Comparison of ENCODE assay signal across 8 cellular contexts in genomic region chr5:132776932-132777208, GRCh38. TPM values are rescaled to one million over a fixed set of nuclear protein-coding genes. Genes with fewer than 3 reads are reported as not detected.
A peak's percentile ranks its signal among the peaks of the same experiment; 100 is the strongest.
DNase-seq lines count a peak whose midpoint lies in the region; ATAC-seq, FAIRE-seq and TF ChIP-seq lines count a peak whose summit lies in the region.

No MANE protein-coding gene starts in this region.

- no peak; the same call in 1 of the 2 replicates for TF ChIP-seq POLR2A in A549 (IDR thresholded peaks at IDR 0.05; ENCODE audit: low read length)

- ATAC-seq in A549 (peak in 1 of 2 experiments; percentile 18; a peak in 3 of 6 replicates), HG03439 (IDR thresholded peaks at IDR 0.05; ENCODE audit: unreplicated experiment) (peak; percentile 30)
- no peak for ATAC-seq in central memory CD8-positive, alpha-beta T cell (replicated peaks; ENCODE audit: extremely low read depth, poor library complexity, severe bottlenecking)
- ATAC-seq in CD4-positive, alpha-beta T cell (ENCODE audit: poor library complexity): no peak
- no peak for ATAC-seq in activated T-cell treated with anti-CD3 and anti-CD28 coated beads, Interleukin-2, amount 50 U/mL, for 72 hours (replicated peaks in 1 of 2)

- WGBS in A549 (ENCODE audit: missing lambda C conversion rate): 0% methylated on average over 2 of the region's 41 CpGs
- 0% methylated on average over 30 to 37 of the region's 41 CpGs for WGBS in mesodermal cell (ENCODE audit: insufficient coverage in 2 of 2), 2 experiments

- H3K4me3 Mint-ChIP-seq in central memory CD8-positive, alpha-beta T cell: peak overlapping the region; percentile 79
- H3K4me3 Mint-ChIP-seq in CD4-positive, alpha-beta T cell: no peak overlapping the region
- H3K4me3 Mint-ChIP-seq in activated T-cell treated with anti-CD3 and anti-CD28 coated beads, Interleukin-2, amount 50 U/mL, for 72 hours: no peak overlapping the region

- peak overlapping the region; percentile 83 for H3K4me3 ChIP-seq in A549
- H3K4me3 ChIP-seq in mesodermal cell (ENCODE audit: extremely low read depth, insufficient read depth, low read length, poor library complexity, severe bottlenecking): peak overlapping the region; percentile 68

- POLR2A ChIA-PET in A549 (lab: Yijun Ruan, JAX): interaction anchor here (1.8 kb wide), 1 partner anchor 40 kb away, joined by 6 read pairs; the partner anchor contains the start of gene KIF3A
- POLR2A ChIA-PET in CD4-positive, alpha-beta T cell (lab: Charles Lee): interaction anchor here (1.0 to 2.1 kb wide), 3 partner anchors 9 to 39 kb away, joined by 6 to 14 read pairs (median 8); partner anchors contain the start of genes CCNI2 and KIF3A

- H3K36me3 Mint-ChIP-seq in central memory CD8-positive, alpha-beta T cell (ENCODE audit: insufficient read depth): peaks cover 2% of the 10 kb centered on the region
- H3K36me3 Mint-ChIP-seq in CD4-positive, alpha-beta T cell (ENCODE audit: low read depth): no peaks in the 10 kb centered on the region
- H3K36me3 Mint-ChIP-seq in activated T-cell treated with anti-CD3 and anti-CD28 coated beads, Interleukin-2, amount 50 U/mL, for 72 hours (ENCODE audit: insufficient read depth in 2 of 2): peaks cover 0 to 2% of the 10 kb centered on the region in 2 donors

- H3K27me3 ChIP-seq in CD4-positive, alpha-beta T cell (ENCODE audit: control insufficient read depth, insufficient read depth, low read length): peaks cover 16% of the 10 kb centered on the region

- H3K4me2 ChIP-seq in A549: peak overlapping the region; percentile 91

- peaks cover 41% of the 10 kb centered on the region for H3K4me1 Mint-ChIP-seq in central memory CD8-positive, alpha-beta T cell
- peaks cover 25% of the 10 kb centered on the region for H3K4me1 Mint-ChIP-seq in CD4-positive, alpha-beta T cell (ENCODE audit: low read depth)
- H3K4me1 Mint-ChIP-seq in activated T-cell treated with anti-CD3 and anti-CD28 coated beads, Interleukin-2, amount 50 U/mL, for 72 hours (ENCODE audit: low read depth): peaks cover 13% of the 10 kb centered on the region

- no peak for FAIRE-seq in A549 (lab: Jason Lieb, UNC)

- H3K27ac Mint-ChIP-seq in central memory CD8-positive, alpha-beta T cell (ENCODE audit: low read depth): no peak overlapping the region
- no peak overlapping the region for H3K27ac Mint-ChIP-seq in CD4-positive, alpha-beta T cell
- H3K27ac Mint-ChIP-seq in activated T-cell treated with anti-CD3 and anti-CD28 coated beads, Interleukin-2, amount 50 U/mL, for 72 hours: no peak overlapping the region

- intact Hi-C loops in CD4-positive, alpha-beta T cell (cut with DNase I, micrococcal nuclease): no loop called here

- no peak for TF ChIP-seq RAD21 in A549 (conservative IDR thresholded peaks at IDR 0.05 in 1 of 2, IDR thresholded peaks at IDR 0.05 in 1 of 2)

- CTCF ChIA-PET in A549 (lab: Yijun Ruan, JAX): interaction anchor here (1.3 kb wide), 1 partner anchor 250 kb away, joined by 7 read pairs; no protein-coding TSS in a partner anchor
- CTCF ChIA-PET in CD4-positive, alpha-beta T cell (lab: Charles Lee): interaction anchor here (0.7 kb wide), 1 partner anchor 8 kb away, joined by 3 read pairs; no protein-coding TSS in a partner anchor

- H3K9me3 ChIP-seq in A549: no peaks in the 10 kb centered on the region
- no peaks in the 10 kb centered on the region for H3K9me3 ChIP-seq in mesodermal cell (ENCODE audit: control insufficient read depth, low read length)
- H3K9me3 ChIP-seq in CD4-positive, alpha-beta T cell (ENCODE audit: control insufficient read depth, low read length): no peaks in the 10 kb centered on the region

- H3K27me3 Mint-ChIP-seq in central memory CD8-positive, alpha-beta T cell: no peaks in the 10 kb centered on the region
- peaks cover 43% of the 10 kb centered on the region for H3K27me3 Mint-ChIP-seq in CD4-positive, alpha-beta T cell
- peaks cover 52% of the 10 kb centered on the region for H3K27me3 Mint-ChIP-seq in activated T-cell treated with anti-CD3 and anti-CD28 coated beads, Interleukin-2, amount 50 U/mL, for 72 hours (ENCODE audit: low read depth)

- no peaks in the 10 kb centered on the region for H3K36me3 ChIP-seq in mesodermal cell (ENCODE audit: control insufficient read depth, insufficient read depth, low read length)

- TF ChIP-seq CTCF in A549 (IDR thresholded peaks at IDR 0.05): no peak
- TF ChIP-seq CTCF in CD4-positive, alpha-beta T cell (IDR thresholded peaks at IDR 0.05): no peak

- H3K4me1 ChIP-seq in A549: peaks cover 7% of the 10 kb centered on the region
- peaks cover 19% of the 10 kb centered on the region for H3K4me1 ChIP-seq in mesodermal cell (ENCODE audit: control insufficient read depth, insufficient read depth, low read length, poor library complexity, severe bottlenecking)

- no peak for TF ChIP-seq EP300 in A549 (IDR thresholded peaks at IDR 0.05)

- H3K27ac ChIP-seq in A549: peak overlapping the region; percentile 84 to 98
- no peak overlapping the region for H3K27ac ChIP-seq in mesodermal cell (ENCODE audit: low read depth, low read length, severe bottlenecking)
- H3K27ac ChIP-seq in CD4-positive, alpha-beta T cell (ENCODE audit: low read depth, low read length): no peak overlapping the region

- H3K9me3 Mint-ChIP-seq in central memory CD8-positive, alpha-beta T cell: no peaks in the 10 kb centered on the region
- no peaks in the 10 kb centered on the region for H3K9me3 Mint-ChIP-seq in CD4-positive, alpha-beta T cell
- no peaks in the 10 kb centered on the region for H3K9me3 Mint-ChIP-seq in activated T-cell treated with anti-CD3 and anti-CD28 coated beads, Interleukin-2, amount 50 U/mL, for 72 hours

- DNase-seq in A549 (ENCODE audit: low read depth in 1 of 2, low spot score in 1 of 2) (no peak), hippocampal formation (lab: John Stamatoyannopoulos, UW) (no peak), NCI-H345 treated with DMSO at 0.1 percent for 48 hours (lab: John Stamatoyannopoulos, UW; ENCODE audit: unreplicated experiment) (no peak)
- DNase-seq in central memory CD8-positive, alpha-beta T cell (ENCODE audit: low spot score in 2 of 2): no peak
- DNase-seq in CD4-positive, alpha-beta T cell: no peak
- no peak for DNase-seq in activated T-cell treated with anti-CD3 and anti-CD28 coated beads, Interleukin-2, amount 50 U/mL, for 72 hours

TF ChIP-seq in A549, 52 proteins besides CTCF, POLR2A, EP300 and RAD21 (continues in another document):
- TF ChIP-seq FOSB (CRISPR knock-in tag; IDR thresholded peaks at IDR 0.05) (no peak), RARB (CRISPR knock-in tag; IDR thresholded peaks at IDR 0.05) (no peak), RFX5 (IDR thresholded peaks at IDR 0.05) (no peak), HOXB5 (CRISPR knock-in tag; IDR thresholded peaks at IDR 0.05) (no peak)

RNA-seq across cellular contexts. Expression of gene SEPTIN8, which starts 0.2 kb away (rescaled TPM):
- polyA plus RNA-seq in A549 (2011; rRNA removed) (29.2 and 29.6 TPM in 2 replicates), A549 (2017; fragmentation: RNase III; extraction: RNeasy Plus Mini Kit Qiagen cat#74134 plus additional on column Dnase treatment) (19.0 to 21.7 TPM (median 20.8 TPM) in 3 replicates)
- polyA plus RNA-seq in A549 (2012; cell fraction: cytosol; rRNA removed): 24.8 and 29.6 TPM in 2 replicates
- 53.4 and 53.7 TPM in 2 replicates for polyA plus RNA-seq in A549 (2012; cell fraction: nucleus; rRNA removed)
- polyA minus RNA-seq in A549 (2011; rRNA and poly(A)+ RNA removed): 19.7 and 24.4 TPM in 2 replicates
- polyA plus RNA-seq in mesodermal cell (2013, experiment 1 of 2): 63.5 TPM
- 58.2 TPM for polyA plus RNA-seq in mesodermal cell (2013, experiment 2 of 2)
- 1 to 10 TPM; 4.4 to 5.3 TPM for total RNA-seq in CD4-positive, alpha-beta T cell
- 10 to 100 TPM; 24.7 to 26.4 TPM for total RNA-seq in activated T-cell treated with anti-CD3 and anti-CD28 coated beads, Interleukin-2, amount 50 U/mL, for 72 hours

RNA-seq across cellular contexts. Expression of gene CCNI2, which starts 29.6 kb away (rescaled TPM):
- polyA plus RNA-seq in A549 (2011; rRNA removed) (0.17 and 0.33 TPM in 2 replicates), A549 (2017; fragmentation: RNase III; extraction: RNeasy Plus Mini Kit Qiagen cat#74134 plus additional on column Dnase treatment) (0.07 to 0.26 TPM (median 0.17 TPM) in 3 replicates)
- polyA plus RNA-seq in A549 (2012; cell fraction: cytosol; rRNA removed): 0.16 and 0.28 TPM in 2 replicates
- polyA plus RNA-seq in A549 (2012; cell fraction: nucleus; rRNA removed): 0.44 and 0.73 TPM in 2 replicates
- 0.83 and 0.99 TPM in 2 replicates for polyA minus RNA-seq in A549 (2011; rRNA and poly(A)+ RNA removed)
- polyA plus RNA-seq in mesodermal cell (2013, experiment 1 of 2): not detected
- polyA plus RNA-seq in mesodermal cell (2013, experiment 2 of 2): not detected
- total RNA-seq in CD4-positive, alpha-beta T cell: 1 to 10 TPM; 7.2 to 8.8 TPM
- total RNA-seq in activated T-cell treated with anti-CD3 and anti-CD28 coated beads, Interleukin-2, amount 50 U/mL, for 72 hours: 1 to 10 TPM; 3.4 to 4.6 TPM

RNA-seq across cellular contexts. Expression of gene SOWAHA, which starts 36.2 kb away (rescaled TPM):
- polyA plus RNA-seq in A549 (2011; rRNA removed): 0.07 and 0.10 TPM in 2 replicates
- polyA plus RNA-seq in A549 (2012; cell fraction: cytosol; rRNA removed): 0.09 and 0.19 TPM in 2 replicates
- 0.05 and 0.18 TPM in 2 replicates for polyA plus RNA-seq in A549 (2012; cell fraction: nucleus; rRNA removed)
- polyA plus RNA-seq in A549 (2017; fragmentation: RNase III; extraction: RNeasy Plus Mini Kit Qiagen cat#74134 plus additional on column Dnase treatment): 0.03 to 0.08 TPM (median 0.06 TPM) in 3 replicates
- polyA minus RNA-seq in A549 (2011; rRNA and poly(A)+ RNA removed): 0.10 TPM in 1 of 2 replicates, not detected in the other
- polyA plus RNA-seq in mesodermal cell (2013, experiment 1 of 2): 0.33 TPM
- 0.25 TPM for polyA plus RNA-seq in mesodermal cell (2013, experiment 2 of 2)
- not detected for total RNA-seq in CD4-positive, alpha-beta T cell
- not detected for total RNA-seq in activated T-cell treated with anti-CD3 and anti-CD28 coated beads, Interleukin-2, amount 50 U/mL, for 72 hours

RNA-seq across cellular contexts. Expression of gene KIF3A, which starts 39.5 kb away (rescaled TPM):
- 17.2 and 20.5 TPM in 2 replicates for polyA plus RNA-seq in A549 (2011; rRNA removed)
- 3.6 and 3.7 TPM in 2 replicates for polyA plus RNA-seq in A549 (2012; cell fraction: cytosol; rRNA removed)
- 3.7 and 6.4 TPM in 2 replicates for polyA plus RNA-seq in A549 (2012; cell fraction: nucleus; rRNA removed)
- polyA plus RNA-seq in A549 (2017; fragmentation: RNase III; extraction: RNeasy Plus Mini Kit Qiagen cat#74134 plus additional on column Dnase treatment): 12.8 to 15.6 TPM (median 13.8 TPM) in 3 replicates
- polyA minus RNA-seq in A549 (2011; rRNA and poly(A)+ RNA removed): 3.9 and 6.7 TPM in 2 replicates
- 9.5 TPM for polyA plus RNA-seq in mesodermal cell (2013, experiment 1 of 2)
- polyA plus RNA-seq in mesodermal cell (2013, experiment 2 of 2): 9.9 TPM
- total RNA-seq in CD4-positive, alpha-beta T cell: 10 to 100 TPM; 10.2 to 12.4 TPM
- total RNA-seq in activated T-cell treated with anti-CD3 and anti-CD28 coated beads, Interleukin-2, amount 50 U/mL, for 72 hours: 10 to 100 TPM; 20.0 to 26.9 TPM

RNA-seq across cellular contexts. Expression of gene SHROOM1, which starts 53.6 kb away (rescaled TPM):
- polyA plus RNA-seq in A549 (2011; rRNA removed) (3.5 and 4.5 TPM in 2 replicates), A549 (2017; fragmentation: RNase III; extraction: RNeasy Plus Mini Kit Qiagen cat#74134 plus additional on column Dnase treatment) (5.4 to 7.2 TPM (median 6.0 TPM) in 3 replicates)
- polyA plus RNA-seq in A549 (2012; cell fraction: cytosol; rRNA removed): 7.9 and 10.9 TPM in 2 replicates
- polyA plus RNA-seq in A549 (2012; cell fraction: nucleus; rRNA removed): 23.3 and 37.8 TPM in 2 replicates
- 4.6 and 5.0 TPM in 2 replicates for polyA minus RNA-seq in A549 (2011; rRNA and poly(A)+ RNA removed)
- polyA plus RNA-seq in mesodermal cell (2013, experiment 1 of 2): 6.3 TPM
- 4.4 TPM for polyA plus RNA-seq in mesodermal cell (2013, experiment 2 of 2)
- total RNA-seq in CD4-positive, alpha-beta T cell: under 1 TPM in 1 of 2 experiments, not detected in 1; 0.59 TPM
- total RNA-seq in activated T-cell treated with anti-CD3 and anti-CD28 coated beads, Interleukin-2, amount 50 U/mL, for 72 hours: 1 to 10 TPM; 1.1 to 2.1 TPM

Comparison
In these comparisons a context has a peak if more than half of its experiments do, and no peak if none do; other contexts are left out.
1. H3K27ac ChIP-seq: peak in A549 (2 of 2); none in mesodermal cell (single experiment) and CD4-positive, alpha-beta T cell (single experiment).
2. RNA of gene SEPTIN8, which starts 0.2 kb away (total RNA-seq): 24.7 to 26.4 TPM in activated T-cell treated with anti-CD3 and anti-CD28 coated beads, Interleukin-2, amount 50 U/mL, for 72 hours; 4.4 to 5.3 TPM in CD4-positive, alpha-beta T cell; every median in the first group is over 4 times any median in the second.